In genomic region chr2:30709516-30709915, GRCh38 we compare ENCODE assay signal across 14 cellular contexts.
A peak's percentile ranks its signal among the peaks of the same experiment; 100 is the strongest.
DNase-seq lines count a peak whose midpoint lies in the region; ATAC-seq and TF ChIP-seq lines count a peak whose summit lies in the region.
"Had no signal": no experiment of that assay in that cellular context is flagged by ENCODE, and none has a peak within 500 bp of the region (broad histone marks: within the 10 kb centered on the region; RNA-seq: fewer than 3 reads in every experiment).

No MANE protein-coding gene starts in this region.

- no peak overlapping the region for H2AK9ac ChIP-seq in IMR-90 (replicated peaks; ENCODE audit: low read depth, low read length, poor library complexity)

- no TSS peak for BruUV-seq in IMR-90 (replicated peaks; lab: Mats Ljungman, UMichigan)

- 83% methylated on average over 8 of the region's 8 CpGs; no CpG with 5 or more reads in 1 of the 2 experiments for WGBS in IMR-90 (ENCODE audit: extremely low coverage in 2 of 2, insufficient read length in 1 of 2), 2 experiments

- no peak overlapping the region for H3K18ac ChIP-seq in IMR-90 (ENCODE audit: low read depth, low read length)

- peaks cover 6% of the 10 kb centered on the region for H3K4me1 Mint-ChIP-seq in type B pancreatic cell (ENCODE audit: unreplicated experiment)

- peak; percentile 2 for TF ChIP-seq CTCF in GM12873 (IDR thresholded peaks at IDR 0.05; ENCODE audit: insufficient read depth, low read depth, low read length, missing control alignments)
- TF ChIP-seq CTCF in IMR-90 (conservative IDR thresholded peaks at IDR 0.05; ENCODE audit: low read depth, low read length): no peak
- TF ChIP-seq CTCF in lower lobe of right lung (IDR thresholded peaks at IDR 0.05): no peak
- TF ChIP-seq CTCF in type B pancreatic cell (conservative IDR thresholded peaks at IDR 0.05): no peak

- peak overlapping the region; percentile 14; the same call in 1 of the 2 replicates for H2BK20ac ChIP-seq in IMR-90 (ENCODE audit: low read depth, low read length)

- H3K27me3 Mint-ChIP-seq in type B pancreatic cell: no peaks in the 10 kb centered on the region

- no peak overlapping the region for H2BK5ac ChIP-seq in IMR-90 (ENCODE audit: low read depth, low read length, poor library complexity, severe bottlenecking)

- H2AK5ac ChIP-seq in IMR-90 (ENCODE audit: low read depth, low read length): peak overlapping the region; percentile 50; the same call in 1 of the 2 replicates

- no peak overlapping the region for H3K14ac ChIP-seq in IMR-90 (replicated peaks; ENCODE audit: low read depth, low read length)

- peaks cover 6% of the 10 kb centered on the region; the same call in 1 of the 2 replicates for H3K9me1 ChIP-seq in IMR-90 (ENCODE audit: insufficient read depth, low read length)

- H3K4ac ChIP-seq in IMR-90 (ENCODE audit: low read depth, low read length): no peak overlapping the region; the same call in 1 of the 2 replicates

- no peak overlapping the region for H3K27ac Mint-ChIP-seq in type B pancreatic cell

- no peak overlapping the region; a peak in 1 of 4 replicates for H4K8ac ChIP-seq in IMR-90 (ENCODE audit: low read depth in 2 of 2, low read length in 2 of 2)

- in situ Hi-C loops in IMR-90 (cut with MboI; ENCODE audit: low sequenced_read_pairs): loop anchor here (5.0 kb wide), 2 partner anchors 497 to 542 kb away; no protein-coding TSS in a partner anchor

- H3K23ac ChIP-seq in IMR-90 (ENCODE audit: low read depth, low read length): no peak overlapping the region

- ATAC-seq in IMR-90 (ENCODE audit: low read depth) (no peak), lower lobe of right lung (no peak)

- H3K79me1 ChIP-seq in IMR-90 (ENCODE audit: low read depth in 1 of 2, low read length in 2 of 2): 0 out of 4 replicates have a peak, but pooled peaks cover 0 to 3% of the 10 kb centered on the region in 2 experiments

- H4K91ac ChIP-seq in IMR-90 (ENCODE audit: insufficient read depth, low read depth, low read length): no peak overlapping the region

- H3K9ac ChIP-seq in IMR-90 (ENCODE audit: low read depth, low read length): no peak overlapping the region

- H3K4me2 ChIP-seq in IMR-90 (ENCODE audit: low read depth, low read length): no peak overlapping the region

- TF ChIP-seq RAD21 in IMR-90 (IDR thresholded peaks at IDR 0.05; ENCODE audit: low read length): no peak

- H4K5ac ChIP-seq in IMR-90 (ENCODE audit: low read depth, low read length): no peak overlapping the region

- no peak for TF ChIP-seq POLR2A in IMR-90 (IDR thresholded peaks at IDR 0.05; ENCODE audit: low read depth, low read length)

- H3K27ac ChIP-seq in IMR-90 (ENCODE audit: insufficient read depth, low read length) (no peak overlapping the region), lower lobe of right lung (peak overlapping the region; percentile 24)
- H3K27ac ChIP-seq: C4-2B had no signal

- POLR2A ChIA-PET in IMR-90 (lab: Charles Lee; ENCODE audit: unreplicated experiment): no interaction called here

- H4K20me1 ChIP-seq in IMR-90 (ENCODE audit: insufficient read depth, low read length): no peaks in the 10 kb centered on the region

- dilution Hi-C loops in IMR-90 (cut with HindIII; ENCODE audit: low sequenced_read_pairs, unreplicated experiment): no loop called here

- no peaks in the 10 kb centered on the region for H3K36me3 Mint-ChIP-seq in type B pancreatic cell

- peak overlapping the region; percentile 34; the same call in 2 of the 3 replicates for H2BK15ac ChIP-seq in IMR-90 (ENCODE audit: low read depth, low read length)

- H2AFZ ChIP-seq in IMR-90 (replicated peaks; ENCODE audit: low read length, poor library complexity): no peak overlapping the region

- no peaks in the 10 kb centered on the region for H3K27me3 ChIP-seq in IMR-90 (ENCODE audit: control insufficient read depth, insufficient read depth, low read length)
- no peaks in the 10 kb centered on the region for H3K27me3 ChIP-seq in lower lobe of right lung (ENCODE audit: low read depth)

- no peak overlapping the region for H3K4me3 Mint-ChIP-seq in type B pancreatic cell

- no peak overlapping the region for H3K56ac ChIP-seq in IMR-90 (ENCODE audit: extremely low read depth, insufficient read depth, low read length)

- H3K4me3 ChIP-seq in IMR-90 (ENCODE audit: insufficient read depth, low read depth, low read length) (no peak overlapping the region), lower lobe of right lung (no peak overlapping the region)
- H3K4me3 ChIP-seq: K562 had no signal

- no peak overlapping the region for H2BK120ac ChIP-seq in IMR-90 (ENCODE audit: low read depth, low read length)

- H3K36me3 ChIP-seq in IMR-90 (ENCODE audit: control insufficient read depth, insufficient read depth, low read length) (no peaks in the 10 kb centered on the region), lower lobe of right lung (no peaks in the 10 kb centered on the region)

- no peaks in the 10 kb centered on the region for H3K9me3 ChIP-seq in IMR-90 (ENCODE audit: control insufficient read depth, insufficient read depth, low read length)
- H3K9me3 ChIP-seq in lower lobe of right lung: no peaks in the 10 kb centered on the region

- H3K9me3 Mint-ChIP-seq in type B pancreatic cell: no peaks in the 10 kb centered on the region

- DNase-seq in IMR-90: no peak
- no peak for DNase-seq in lower lobe of right lung
- DNase-seq in type B pancreatic cell (ENCODE audit: extremely low spot score, unreplicated experiment): peak; percentile 43
- DNase-seq in cortex of kidney (lab: John Stamatoyannopoulos, UW): no peak
- no peak for DNase-seq in NCI-H226
- DNase-seq in stimulated activated CD4-positive, alpha-beta T cell treated with anti-CD3 and anti-CD28 coated beads, Interleukin-4, amount 100 ng/mL, for 4 hours: no peak
- DNase-seq: DMS79 treated with DMSO at 0.1 percent for 48 hours, NCI-H1092 treated with DMSO at 0.1 percent for 48 hours, NCI-H146, NCI-H2081, NCI-H2171 treated with DMSO at 0.1 percent for 48 hours had no signal

- H3K4me1 ChIP-seq in IMR-90 (ENCODE audit: control insufficient read depth, insufficient read depth, low read length) (peaks cover 3% of the 10 kb centered on the region), lower lobe of right lung (peaks cover 9% of the 10 kb centered on the region)

- CTCF ChIA-PET in IMR-90 (lab: Yijun Ruan, JAX): interaction anchor here (1.3 to 8.2 kb wide), 3 partner anchors 461 to 545 kb away, joined by 3 to 99 read pairs (median 49); no protein-coding TSS in a partner anchor

- intact Hi-C loops in IMR-90 (cut with micrococcal nuclease): loop anchor here (10.0 kb wide), 3 partner anchors 195 to 475 kb away; partner anchors contain the start of gene LBH
- intact Hi-C loops in lower lobe of right lung (cut with DNase I): loop anchor here (10.0 kb wide), 1 partner anchor 545 kb away; no protein-coding TSS in a partner anchor

TF ChIP-seq in IMR-90, 13 proteins besides CTCF, POLR2A, EP300 and RAD21:
- no peak for TF ChIP-seq RFX5 (IDR thresholded peaks at IDR 0.05; ENCODE audit: low read depth, low read length)
- TF ChIP-seq ELK1 (IDR thresholded peaks at IDR 0.05; ENCODE audit: borderline replicate concordance, low read depth, low read length): no peak
- TF ChIP-seq RCOR1 (IDR thresholded peaks at IDR 0.05; ENCODE audit: insufficient replicate concordance, low read length): no peak
- TF ChIP-seq NFE2L2 (IDR thresholded peaks at IDR 0.05; ENCODE audit: low read depth, low read length): no peak
- no peak for TF ChIP-seq USF2 (IDR thresholded peaks at IDR 0.05; ENCODE audit: low read depth, low read length)
- TF ChIP-seq FOS (IDR thresholded peaks at IDR 0.05; ENCODE audit: low read depth, low read length): no peak
- TF ChIP-seq MXI1 (IDR thresholded peaks at IDR 0.05; ENCODE audit: borderline replicate concordance, low read depth, low read length): no peak
- no peak for TF ChIP-seq MAZ (IDR thresholded peaks at IDR 0.05; ENCODE audit: borderline replicate concordance, low read depth, low read length)
- TF ChIP-seq SMC3 (IDR thresholded peaks at IDR 0.05; ENCODE audit: low read depth, low read length): no peak
- no peak for TF ChIP-seq MAFK (IDR thresholded peaks at IDR 0.05; ENCODE audit: low read depth, low read length)
- TF ChIP-seq CHD1 (IDR thresholded peaks at IDR 0.05; ENCODE audit: low read depth, low read length): no peak
- no peak for TF ChIP-seq CEBPB (IDR thresholded peaks at IDR 0.05; ENCODE audit: low read depth, low read length)
- no peak for TF ChIP-seq BHLHE40 (IDR thresholded peaks at IDR 0.05; ENCODE audit: low read depth, low read length)
